Comparison of ENCODE assay signal across 13 cellular contexts in genomic region chr2:11073791-11074190, GRCh38.
DNase-seq lines count a peak whose midpoint lies in the region; ATAC-seq, FAIRE-seq and TF ChIP-seq lines count a peak whose summit lies in the region.
"Had no signal": no experiment of that assay in that cellular context is flagged by ENCODE, and none has a peak within 500 bp of the region (broad histone marks: within the 10 kb centered on the region; RNA-seq: fewer than 3 reads in every experiment).

No MANE protein-coding gene starts in this region.

- TF ChIP-seq POLR2A in IMR-90 (IDR thresholded peaks at IDR 0.05; ENCODE audit: low read depth, low read length) (no peak), endothelial cell of umbilical vein (IDR thresholded peaks at IDR 0.05; ENCODE audit: low read depth, low read length) (no peak)

- peak overlapping the region; percentile 98 for H2AK5ac ChIP-seq in IMR-90 (ENCODE audit: low read depth, low read length)

- TF ChIP-seq RAD21 in IMR-90 (IDR thresholded peaks at IDR 0.05; ENCODE audit: low read length) = no peak

- H3K56ac ChIP-seq in IMR-90 (ENCODE audit: extremely low read depth, insufficient read depth, low read length) = peak overlapping the region; percentile 91

- H2BK5ac ChIP-seq in IMR-90 (ENCODE audit: low read depth, low read length, poor library complexity, severe bottlenecking) = peak overlapping the region; percentile 91

- no peaks in the 10 kb centered on the region for H3K79me1 ChIP-seq in IMR-90 (ENCODE audit: low read depth in 1 of 2, low read length in 2 of 2)

- peak overlapping the region; percentile 91 for H2AFZ ChIP-seq in IMR-90 (replicated peaks; ENCODE audit: low read length, poor library complexity)
- H2AFZ ChIP-seq in endothelial cell of umbilical vein (ENCODE audit: low read depth, low read length) = peak overlapping the region; percentile 83

- in situ Hi-C loops in IMR-90 (cut with MboI; ENCODE audit: low sequenced_read_pairs) = no loop called here

- H3K23ac ChIP-seq in IMR-90 (ENCODE audit: low read depth, low read length) = peak overlapping the region; percentile 89

- H3K36me3 ChIP-seq in IMR-90 (ENCODE audit: control insufficient read depth, insufficient read depth, low read length) (no peaks in the 10 kb centered on the region), endothelial cell of umbilical vein (ENCODE audit: control insufficient read depth in 2 of 2, extremely low read depth in 1 of 2, insufficient read depth in 2 of 2, low read length in 2 of 2) (no peaks in the 10 kb centered on the region)
- H3K36me3 ChIP-seq: upper lobe of left lung had no signal

- POLR2A ChIA-PET in IMR-90 (lab: Charles Lee; ENCODE audit: unreplicated experiment) = interaction anchor here (0.6 kb wide), 1 partner anchor 292 kb away, joined by 3 read pairs; no protein-coding TSS in a partner anchor
- POLR2A ChIA-PET in endothelial cell of umbilical vein (lab: Charles Lee) = no interaction called here

- H3K9ac ChIP-seq in IMR-90 (ENCODE audit: low read depth, low read length) (no peak overlapping the region), endothelial cell of umbilical vein (replicated peaks; ENCODE audit: extremely low read depth, insufficient read depth, low read length) (no peak overlapping the region)
- H3K9ac ChIP-seq: KMS-11 had no signal

- no peaks in the 10 kb centered on the region for H3K27me3 ChIP-seq in IMR-90 (ENCODE audit: control insufficient read depth, insufficient read depth, low read length)
- H3K27me3 ChIP-seq in endothelial cell of umbilical vein (ENCODE audit: control insufficient read depth in 2 of 2, insufficient read depth in 2 of 2, low read length in 2 of 2) = no peaks in the 10 kb centered on the region
- H3K27me3 ChIP-seq: upper lobe of left lung had no signal

- intact Hi-C loops in IMR-90 (cut with micrococcal nuclease) = loop anchor here (1.0 kb wide), 1 partner anchor 51 kb away; no protein-coding TSS in a partner anchor
- intact Hi-C loops in endothelial cell of umbilical vein (cut with micrococcal nuclease) = loop anchor here (1.0 kb wide), 1 partner anchor 51 kb away; no protein-coding TSS in a partner anchor
- intact Hi-C loops in Right ventricle myocardium inferior (cut with DNase I) = no loop called here

- WGBS in IMR-90 (ENCODE audit: extremely low coverage in 2 of 2, insufficient read length in 1 of 2), 2 experiments = 42% methylated on average over 3 of the region's 9 CpGs; no CpG with 5 or more reads in 1 of the 2 experiments

- H2BK120ac ChIP-seq in IMR-90 (ENCODE audit: low read depth, low read length) = peak overlapping the region; percentile 98

- H3K4me3 ChIP-seq in IMR-90 (ENCODE audit: insufficient read depth, low read depth, low read length) = no peak overlapping the region
- no peak overlapping the region for H3K4me3 ChIP-seq in endothelial cell of umbilical vein (replicated peaks in 1 of 3; ENCODE audit: insufficient read depth in 1 of 3, low read depth in 1 of 3, low read length in 3 of 3)
- H3K4me3 ChIP-seq: upper lobe of left lung had no signal

- peak; percentile 75 for FAIRE-seq in endothelial cell of umbilical vein (lab: Jason Lieb, UNC)

- H3K4ac ChIP-seq in IMR-90 (ENCODE audit: low read depth, low read length) = peak overlapping the region; percentile 97

- H3K79me2 ChIP-seq in endothelial cell of umbilical vein (ENCODE audit: control insufficient read depth, insufficient read depth, low read length) = no peaks in the 10 kb centered on the region

- TF ChIP-seq CTCF in IMR-90 (conservative IDR thresholded peaks at IDR 0.05; ENCODE audit: low read depth, low read length) (no peak), endothelial cell of umbilical vein (IDR thresholded peaks at IDR 0.05; ENCODE audit: extremely low read depth in 1 of 2, insufficient read depth in 1 of 2, low read depth in 1 of 2, low read length in 2 of 2) (no peak)

- H3K4me2 ChIP-seq in IMR-90 (ENCODE audit: low read depth, low read length) = peak overlapping the region; percentile 66
- H3K4me2 ChIP-seq in endothelial cell of umbilical vein (ENCODE audit: insufficient read depth, low read length) = peak overlapping the region; percentile 30
- H3K4me2 ChIP-seq: KMS-11 had no signal

- no TSS peak for BruUV-seq in IMR-90 (replicated peaks; lab: Mats Ljungman, UMichigan)
- BruUV-seq in endothelial cell of umbilical vein (replicated peaks; lab: Mats Ljungman, UMichigan) = no TSS peak

- H2BK20ac ChIP-seq in IMR-90 (ENCODE audit: low read depth, low read length) = peak overlapping the region; percentile 93

- peak overlapping the region; percentile 95 for H4K5ac ChIP-seq in IMR-90 (ENCODE audit: low read depth, low read length)

- CTCF ChIA-PET in IMR-90 (lab: Yijun Ruan, JAX) = interaction anchor here (1.0 to 1.6 kb wide), 3 partner anchors 14 to 55 kb away, joined by 3 to 4 read pairs (median 3); no protein-coding TSS in a partner anchor
- CTCF ChIA-PET in endothelial cell of umbilical vein (lab: Charles Lee) = interaction anchor here (0.7 kb wide), 1 partner anchor 241 kb away, joined by 4 read pairs; no protein-coding TSS in a partner anchor

- H4K20me1 ChIP-seq in IMR-90 (ENCODE audit: insufficient read depth, low read length) (no peaks in the 10 kb centered on the region), endothelial cell of umbilical vein (replicated peaks; ENCODE audit: control insufficient read depth, extremely low read depth, insufficient read depth, low read length) (no peaks in the 10 kb centered on the region)

- DNase-seq in EH (ENCODE audit: low read depth) (peak; percentile 73), IMR-90 (peak; percentile 74), endothelial cell of umbilical vein (ENCODE audit: low read depth, low spot score) (peak; percentile 7), mucosa of gallbladder (ENCODE audit: low spot score) (peak; percentile 3), Right ventricle myocardium inferior (ENCODE audit: missing footprints) (no peak)
- DNase-seq in activated CD4-positive, alpha-beta T cell treated with anti-CD3 and anti-CD28 coated beads for 4 hours = no peak
- DNase-seq: activated naive CD8-positive, alpha-beta T cell treated with anti-CD3 and anti-CD28 coated beads for 36 hours; DND-41; stimulated activated naive CD4-positive, alpha-beta T cell had no signal

- H2BK15ac ChIP-seq in IMR-90 (ENCODE audit: low read depth, low read length) = peak overlapping the region; percentile 93

- H3K9me1 ChIP-seq in IMR-90 (ENCODE audit: insufficient read depth, low read length) = peaks cover 18% of the 10 kb centered on the region
- H3K9me1 ChIP-seq in endothelial cell of umbilical vein (replicated peaks; ENCODE audit: control insufficient read depth, extremely low read depth, insufficient read depth, low read length) = no peaks in the 10 kb centered on the region

- peak overlapping the region; percentile 97 for H2AK9ac ChIP-seq in IMR-90 (replicated peaks; ENCODE audit: low read depth, low read length, poor library complexity)

- dilution Hi-C loops in IMR-90 (cut with HindIII; ENCODE audit: low sequenced_read_pairs, unreplicated experiment) (no loop called here), endothelial cell of umbilical vein (cut with MboI; ENCODE audit: extremely low pct_ligation_motif_present, low sequenced_read_pairs) (no loop called here)

- H3K4me1 ChIP-seq in IMR-90 (ENCODE audit: control insufficient read depth, insufficient read depth, low read length) (peaks cover 12% of the 10 kb centered on the region), endothelial cell of umbilical vein (ENCODE audit: control insufficient read depth, extremely low read depth, insufficient read depth, low read length) (peaks cover 17% of the 10 kb centered on the region)

- peak overlapping the region; percentile 95 to 99 for H4K8ac ChIP-seq in IMR-90 (ENCODE audit: low read depth in 2 of 2, low read length in 2 of 2)

- H3K9me3 ChIP-seq in IMR-90 (ENCODE audit: control insufficient read depth, insufficient read depth, low read length) (no peaks in the 10 kb centered on the region), endothelial cell of umbilical vein (replicated peaks; ENCODE audit: control insufficient read depth, insufficient read depth, low read length) (no peaks in the 10 kb centered on the region)
- H3K9me3 ChIP-seq: upper lobe of left lung had no signal

- ATAC-seq in IMR-90 (ENCODE audit: low read depth) = peak; percentile 89
- ATAC-seq in GM21737 (IDR thresholded peaks at IDR 0.05; ENCODE audit: unreplicated experiment) = no peak
- ATAC-seq in Right ventricle myocardium inferior = no peak
- no peak for ATAC-seq in GM19395 (IDR thresholded peaks at IDR 0.05; ENCODE audit: unreplicated experiment)

- H3K14ac ChIP-seq in IMR-90 (replicated peaks; ENCODE audit: low read depth, low read length) = peak overlapping the region; percentile 96

- H3K18ac ChIP-seq in IMR-90 (ENCODE audit: low read depth, low read length) = peak overlapping the region; percentile 93

- peak overlapping the region; percentile 97 for H4K91ac ChIP-seq in IMR-90 (ENCODE audit: insufficient read depth, low read depth, low read length)

- H3K27ac ChIP-seq in IMR-90 (ENCODE audit: insufficient read depth, low read length) (peak overlapping the region; percentile 90), endothelial cell of umbilical vein (ENCODE audit: insufficient read depth, low read depth, low read length) (no peak overlapping the region)
- H3K27ac ChIP-seq: KMS-11, upper lobe of left lung had no signal

TF ChIP-seq in IMR-90, 13 proteins besides CTCF, POLR2A, EP300 and RAD21 (continues in another document):
- no peak for TF ChIP-seq RFX5 (IDR thresholded peaks at IDR 0.05; ENCODE audit: low read depth, low read length)
- no peak for TF ChIP-seq MAZ (IDR thresholded peaks at IDR 0.05; ENCODE audit: borderline replicate concordance, low read depth, low read length)

TF ChIP-seq in endothelial cell of umbilical vein, 7 proteins besides CTCF, POLR2A, EP300 and RAD21:
- TF ChIP-seq MAX (IDR thresholded peaks at IDR 0.05; ENCODE audit: insufficient read depth, insufficient read length) (no peak), FOS (IDR thresholded peaks at IDR 0.05; ENCODE audit: borderline replicate concordance, insufficient read depth, low read length) (no peak), MYC (IDR thresholded peaks at IDR 0.05; ENCODE audit: low read depth, low read length) (no peak), EZH2 (IDR thresholded peaks at IDR 0.05; ENCODE audit: borderline replicate concordance, low read depth, low read length, severe bottlenecking) (no peak), JUN (IDR thresholded peaks at IDR 0.05; ENCODE audit: borderline replicate concordance, insufficient read depth, insufficient read length, low read depth) (no peak), GATA2 (IDR thresholded peaks at IDR 0.05; ENCODE audit: insufficient read depth, insufficient read length, low read depth, low read length) (no peak), POLR2AphosphoS5 (IDR thresholded peaks at IDR 0.05; ENCODE audit: insufficient read depth, low read depth, low read length) (no peak)
TF ChIP-seq in endothelial cell of umbilical vein: peak in this region for 0.

Comparison
In these comparisons a context has a peak if more than half of its experiments do, and no peak if none do; other contexts are left out.
1. DNase-seq: peak in EH (single experiment), IMR-90 (single experiment), endothelial cell of umbilical vein (single experiment) and mucosa of gallbladder (single experiment); none in Right ventricle myocardium inferior (single experiment) and activated CD4-positive, alpha-beta T cell treated with anti-CD3 and anti-CD28 coated beads for 4 hours (0 of 2).